1 cellular context compared by ENCODE assay signal in genomic region chr2:105038383-105039061, GRCh38.
TF ChIP-seq lines count a peak whose summit lies in the region.

No MANE protein-coding gene starts in this region.

TF ChIP-seq in HepG2, 621 proteins besides CTCF, POLR2A, EP300 and RAD21 (continued from another document and continues in another):
- 0 out of 2 replicates have a peak, but pooled peaks have one; percentile 8 for TF ChIP-seq GFI1 (CRISPR knock-in tag; IDR thresholded peaks at IDR 0.05; ENCODE audit: borderline replicate concordance)
- no peak for TF ChIP-seq ZNF432 (CRISPR knock-in tag; IDR thresholded peaks at IDR 0.05; ENCODE audit: borderline replicate concordance)
- TF ChIP-seq GRHL1 (CRISPR knock-in tag; conservative IDR thresholded peaks at IDR 0.05) = no peak
- TF ChIP-seq SP1 (IDR thresholded peaks at IDR 0.05) = no peak
- no peak for TF ChIP-seq SP1 (CRISPR knock-in tag; IDR thresholded peaks at IDR 0.05)
- TF ChIP-seq MEIS2 (CRISPR knock-in tag; IDR thresholded peaks at IDR 0.05) = no peak
- no peak for TF ChIP-seq ZNF781 (CRISPR knock-in tag; IDR thresholded peaks at IDR 0.05; ENCODE audit: borderline replicate concordance, not compliant biosample characterization)
- no peak for TF ChIP-seq ZBTB7B (CRISPR knock-in tag; IDR thresholded peaks at IDR 0.05)
- TF ChIP-seq ZNF737 (CRISPR knock-in tag; IDR thresholded peaks at IDR 0.05; ENCODE audit: borderline replicate concordance) = 0 out of 2 replicates have a peak, but pooled peaks have one; percentile 80
- no peak for TF ChIP-seq ZNF510 (CRISPR knock-in tag; IDR thresholded peaks at IDR 0.05; ENCODE audit: low read depth)
- TF ChIP-seq ZNF33B (CRISPR knock-in tag; IDR thresholded peaks at IDR 0.05) = no peak
- no peak for TF ChIP-seq ELF4 (CRISPR knock-in tag; IDR thresholded peaks at IDR 0.05; ENCODE audit: borderline replicate concordance)
- TF ChIP-seq FOXC1 (CRISPR knock-in tag; IDR thresholded peaks at IDR 0.05; ENCODE audit: borderline replicate concordance) = peak; percentile 21; the same call in 1 of the 2 replicates
- no peak for TF ChIP-seq ZFY (CRISPR knock-in tag; IDR thresholded peaks at IDR 0.05)
- peak; percentile 7; the same call in 1 of the 2 replicates for TF ChIP-seq SNAPC5 (CRISPR knock-in tag; IDR thresholded peaks at IDR 0.05; ENCODE audit: borderline replicate concordance)
- TF ChIP-seq THAP9 (CRISPR knock-in tag; IDR thresholded peaks at IDR 0.05; ENCODE audit: borderline replicate concordance) = 0 out of 2 replicates have a peak, but pooled peaks have one; percentile 17
- TF ChIP-seq NCOR1 (IDR thresholded peaks at IDR 0.05; ENCODE audit: borderline replicate concordance, low read length) = no peak
- no peak for TF ChIP-seq JUND (CRISPR knock-in tag; IDR thresholded peaks at IDR 0.05)
- no peak for TF ChIP-seq ZNF225 (CRISPR knock-in tag; IDR thresholded peaks at IDR 0.05)
- no peak for TF ChIP-seq E2F2 (CRISPR knock-in tag; IDR thresholded peaks at IDR 0.05; ENCODE audit: borderline replicate concordance)
- TF ChIP-seq ZNF512B (CRISPR knock-in tag; IDR thresholded peaks at IDR 0.05; ENCODE audit: borderline replicate concordance) = no peak
- TF ChIP-seq ARNT (IDR thresholded peaks at IDR 0.05) = no peak
- TF ChIP-seq ZNF691 (CRISPR knock-in tag; IDR thresholded peaks at IDR 0.05; ENCODE audit: borderline replicate concordance, low read depth) = no peak
- no peak for TF ChIP-seq RBAK (CRISPR knock-in tag; IDR thresholded peaks at IDR 0.05)
- 0 out of 2 replicates have a peak, but pooled peaks have one; percentile 3 for TF ChIP-seq MAF1 (CRISPR knock-in tag; IDR thresholded peaks at IDR 0.05; ENCODE audit: borderline replicate concordance)
- 0 out of 2 replicates have a peak, but pooled peaks have one; percentile 27 for TF ChIP-seq HIVEP1 (CRISPR knock-in tag; IDR thresholded peaks at IDR 0.05)
- TF ChIP-seq ZFP1 (CRISPR knock-in tag; IDR thresholded peaks at IDR 0.05) = no peak
- TF ChIP-seq PHB2 (IDR thresholded peaks at IDR 0.05; ENCODE audit: partially characterized antibody) = no peak
- TF ChIP-seq FOXP4 (CRISPR knock-in tag; IDR thresholded peaks at IDR 0.05) = no peak
- TF ChIP-seq ARNT2 (CRISPR knock-in tag; IDR thresholded peaks at IDR 0.05; ENCODE audit: low read depth) = no peak
- no peak for TF ChIP-seq PLSCR1 (CRISPR knock-in tag; IDR thresholded peaks at IDR 0.05; ENCODE audit: borderline replicate concordance)
- TF ChIP-seq GATAD2A (CRISPR knock-in tag; IDR thresholded peaks at IDR 0.05) = no peak
- no peak for TF ChIP-seq ZFP37 (CRISPR knock-in tag; IDR thresholded peaks at IDR 0.05; ENCODE audit: borderline replicate concordance)
- no peak; the same call in 1 of the 2 replicates for TF ChIP-seq ZNF776 (CRISPR knock-in tag; IDR thresholded peaks at IDR 0.05)
- TF ChIP-seq SUZ12 (IDR thresholded peaks at IDR 0.05; ENCODE audit: low read depth, low read length) = no peak
- TF ChIP-seq MED13 (CRISPR knock-in tag; IDR thresholded peaks at IDR 0.05) = no peak
- TF ChIP-seq KLF6 (CRISPR knock-in tag; IDR thresholded peaks at IDR 0.05) = 0 out of 2 replicates have a peak, but pooled peaks have one; percentile 3
- TF ChIP-seq ZSCAN29 (CRISPR knock-in tag; conservative IDR thresholded peaks at IDR 0.05) = 0 out of 2 replicates have a peak, but pooled peaks have one; percentile 18
- no peak for TF ChIP-seq NONO (IDR thresholded peaks at IDR 0.05)
- no peak for TF ChIP-seq NONO (CRISPR knock-in tag; conservative IDR thresholded peaks at IDR 0.05)
- TF ChIP-seq ZNF275 (CRISPR knock-in tag; IDR thresholded peaks at IDR 0.05; ENCODE audit: borderline replicate concordance) = no peak
- no peak for TF ChIP-seq NR1H2 (CRISPR knock-in tag; IDR thresholded peaks at IDR 0.05; ENCODE audit: borderline replicate concordance, low read depth)
- TF ChIP-seq ZNF761 (CRISPR knock-in tag; conservative IDR thresholded peaks at IDR 0.05) = no peak
- TF ChIP-seq ZNF557 (CRISPR knock-in tag; IDR thresholded peaks at IDR 0.05) = no peak
- TF ChIP-seq ZC3H13 (CRISPR knock-in tag; IDR thresholded peaks at IDR 0.05) = no peak
- TF ChIP-seq HMG20A (CRISPR knock-in tag; IDR thresholded peaks at IDR 0.05; ENCODE audit: borderline replicate concordance) = no peak
- TF ChIP-seq MXD4 (CRISPR knock-in tag; IDR thresholded peaks at IDR 0.05) = no peak
- peak; percentile 7; the same call in 1 of the 2 replicates for TF ChIP-seq ZNF558 (CRISPR knock-in tag; IDR thresholded peaks at IDR 0.05; ENCODE audit: borderline replicate concordance)
- peak; percentile 23; the same call in 1 of the 2 replicates for TF ChIP-seq NRL (CRISPR knock-in tag; IDR thresholded peaks at IDR 0.05; ENCODE audit: borderline replicate concordance)
- TF ChIP-seq ZNF234 (CRISPR knock-in tag; conservative IDR thresholded peaks at IDR 0.05) = no peak
- TF ChIP-seq IRF2 (CRISPR knock-in tag; IDR thresholded peaks at IDR 0.05) = no peak
- TF ChIP-seq ZNF333 (CRISPR knock-in tag; IDR thresholded peaks at IDR 0.05; ENCODE audit: borderline replicate concordance) = no peak; the same call in 1 of the 2 replicates
- TF ChIP-seq REXO4 (CRISPR knock-in tag; IDR thresholded peaks at IDR 0.05; ENCODE audit: borderline replicate concordance) = no peak
- no peak for TF ChIP-seq ZNF20 (CRISPR knock-in tag; IDR thresholded peaks at IDR 0.05)
- no peak for TF ChIP-seq ZNF282 (IDR thresholded peaks at IDR 0.05; ENCODE audit: partially characterized antibody)
- TF ChIP-seq DR1 (CRISPR knock-in tag; IDR thresholded peaks at IDR 0.05) = no peak
- no peak for TF ChIP-seq ZNF543 (CRISPR knock-in tag; IDR thresholded peaks at IDR 0.05)
- TF ChIP-seq CAMTA2 (CRISPR knock-in tag; IDR thresholded peaks at IDR 0.05; ENCODE audit: borderline replicate concordance) = no peak; the same call in 1 of the 2 replicates
- TF ChIP-seq TBL1XR1 (IDR thresholded peaks at IDR 0.05; ENCODE audit: borderline replicate concordance, low read length, partially characterized antibody) = no peak
- TF ChIP-seq REL (CRISPR knock-in tag; conservative IDR thresholded peaks at IDR 0.05) = no peak
- TF ChIP-seq ZKSCAN1 (IDR thresholded peaks at IDR 0.05; ENCODE audit: low read length) = no peak
- TF ChIP-seq ZZZ3 (CRISPR knock-in tag; IDR thresholded peaks at IDR 0.05; ENCODE audit: borderline replicate concordance) = no peak
- peak; percentile 68; the same call in 1 of the 2 replicates for TF ChIP-seq ZNF501 (CRISPR knock-in tag; IDR thresholded peaks at IDR 0.05)
- TF ChIP-seq FOXO1 (CRISPR knock-in tag; IDR thresholded peaks at IDR 0.05) = no peak
- TF ChIP-seq ZSCAN20 (CRISPR knock-in tag; IDR thresholded peaks at IDR 0.05; ENCODE audit: borderline replicate concordance) = no peak
- no peak for TF ChIP-seq MAX (IDR thresholded peaks at IDR 0.05)
- TF ChIP-seq NR2F1 (CRISPR knock-in tag; IDR thresholded peaks at IDR 0.05) = no peak
